ENCODE assay signal across 16 cellular contexts in the genomic region with DNA sequence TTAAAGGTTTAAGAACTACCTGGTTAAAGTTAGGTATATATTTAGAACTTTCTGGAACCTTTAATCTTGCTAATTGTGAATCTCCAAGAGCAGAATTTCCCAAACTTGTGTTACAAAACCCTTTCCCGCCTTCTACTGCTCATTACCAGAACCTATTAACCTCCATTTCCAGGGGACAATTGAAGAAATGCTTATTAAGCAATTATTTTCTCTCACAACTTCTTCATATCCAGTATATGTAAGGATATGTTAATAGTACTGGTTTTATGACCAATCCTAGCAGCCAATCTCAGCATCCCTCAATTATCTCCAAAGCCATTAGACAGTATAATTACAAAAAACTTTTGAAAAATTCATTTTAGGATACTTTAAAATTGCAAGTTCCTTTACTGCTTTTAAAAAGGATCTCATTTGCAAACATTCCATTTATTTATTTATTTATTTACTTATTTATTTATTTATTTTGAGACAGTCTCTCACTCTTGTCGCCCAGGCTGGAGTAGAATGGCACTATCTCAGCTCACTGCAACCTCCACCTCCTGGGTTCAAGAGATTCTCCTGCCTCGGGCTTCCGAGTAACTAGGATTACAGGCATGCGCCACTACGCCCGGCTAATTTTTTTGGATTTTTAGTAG. TPM values are rescaled to one million over a fixed set of nuclear protein-coding genes. Genes with fewer than 3 reads are reported as not detected.
A peak's percentile ranks its signal among the peaks of the same experiment; 100 is the strongest.
DNase-seq lines count a peak whose midpoint lies in the region; ATAC-seq, FAIRE-seq and TF ChIP-seq lines count a peak whose summit lies in the region.
"Had no signal": no experiment of that assay in that cellular context is flagged by ENCODE, and none has a peak within 500 bp of the region (broad histone marks: within the 10 kb centered on the region; RNA-seq: fewer than 3 reads in every experiment).

No MANE protein-coding gene starts in this region.

- H3K27ac ChIP-seq in HepG2 (ENCODE audit: extremely low read length, insufficient read depth, low read length) (no peak overlapping the region), right lobe of liver (no peak overlapping the region), GM12878 (ENCODE audit: control insufficient read depth, insufficient read depth) (no peak overlapping the region; the same call in 1 of the 2 replicates), mesenchymal stem cell (ENCODE audit: low read length, poor library complexity, severe bottlenecking) (peak overlapping the region; percentile 47), vagina (no peak overlapping the region)
- H3K27ac ChIP-seq: dorsolateral prefrontal cortex, psoas muscle had no signal

- peak overlapping the region in 1 of 3 experiments; percentile 15; a peak in 1 of 6 replicates for H3K4me3 ChIP-seq in HepG2 (replicated peaks in 1 of 3; ENCODE audit: insufficient read depth in 1 of 3, low read depth in 2 of 3, low read length in 3 of 3)
- no peak overlapping the region for H3K4me3 ChIP-seq in right lobe of liver
- H3K4me3 ChIP-seq in GM12878 = peak overlapping the region; percentile 54
- H3K4me3 ChIP-seq in mesenchymal stem cell (ENCODE audit: insufficient read depth in 1 of 2, low read depth in 1 of 2, low read length in 2 of 2) = no peak overlapping the region
- H3K4me3 ChIP-seq in vagina = no peak overlapping the region
- H3K4me3 ChIP-seq: dorsolateral prefrontal cortex, psoas muscle had no signal

- no peak overlapping the region for H3K4ac ChIP-seq in mesenchymal stem cell (ENCODE audit: low read depth in 1 of 2, low read length in 2 of 2)

- H3K4me2 ChIP-seq in HepG2 (ENCODE audit: low read depth, low read length) (peak overlapping the region; percentile 87), GM12878 (ENCODE audit: control insufficient read depth, insufficient read depth) (peak overlapping the region; percentile 81), mesenchymal stem cell (ENCODE audit: low read length, poor library complexity, severe bottlenecking) (no peak overlapping the region)

- no peak overlapping the region for H4K91ac ChIP-seq in mesenchymal stem cell (ENCODE audit: low read length)

- H2BK120ac ChIP-seq in mesenchymal stem cell (ENCODE audit: low read depth, low read length) = no peak overlapping the region

- H4K20me1 ChIP-seq in HepG2 (ENCODE audit: insufficient read depth, low read length) (peaks cover 52% of the 10 kb centered on the region), GM12878 (ENCODE audit: control insufficient read depth, insufficient read depth) (no peaks in the 10 kb centered on the region; the same call in 1 of the 2 replicates)

- H3K9ac ChIP-seq in HepG2 (ENCODE audit: insufficient read depth, low read depth, low read length) (no peak overlapping the region), GM12878 (ENCODE audit: control insufficient read depth, insufficient read depth, low read length) (no peak overlapping the region), mesenchymal stem cell (ENCODE audit: low read length) (no peak overlapping the region)

- H3K14ac ChIP-seq in mesenchymal stem cell (ENCODE audit: low read length in 2 of 2) = no peak overlapping the region

- TF ChIP-seq CTCF in HepG2 (CRISPR knock-in tag; IDR thresholded peaks at IDR 0.05) = no peak
- no peak for TF ChIP-seq CTCF in right lobe of liver (IDR thresholded peaks at IDR 0.05)
- TF ChIP-seq CTCF in GM12878 (IDR thresholded peaks at IDR 0.05 in 2 of 3, conservative IDR thresholded peaks at IDR 0.05 in 1 of 3; ENCODE audit: control insufficient read depth in 2 of 3, extremely low read depth in 1 of 3, insufficient read depth in 1 of 3, low read depth in 3 of 3, low read length in 3 of 3) = no peak
- no peak for TF ChIP-seq CTCF in vagina (IDR thresholded peaks at IDR 0.05)

- RAD21 ChIA-PET in GM12878 (lab: Charles Lee; ENCODE audit: unreplicated experiment) = interaction anchor here (1.6 kb wide), 1 partner anchor 54 kb away, joined by 6 read pairs; the partner anchor contains the start of gene NFU1

- no peak for TF ChIP-seq RAD21 in HepG2 (CRISPR knock-in tag; IDR thresholded peaks at IDR 0.05)
- no peak for TF ChIP-seq RAD21 in GM12878 (IDR thresholded peaks at IDR 0.05; ENCODE audit: insufficient read depth, low read depth, low read length)

- no peak overlapping the region for H2AFZ ChIP-seq in HepG2 (ENCODE audit: low read length)
- no peak overlapping the region for H2AFZ ChIP-seq in GM12878 (ENCODE audit: control insufficient read depth, low read depth, low read length)
- no peak overlapping the region for H2AFZ ChIP-seq in mesenchymal stem cell (ENCODE audit: low read depth, low read length)

- H2AK5ac ChIP-seq in mesenchymal stem cell (ENCODE audit: low read length, severe bottlenecking) = no peak overlapping the region

- TF ChIP-seq EP300 in HepG2 (IDR thresholded peaks at IDR 0.05; ENCODE audit: low read depth in 2 of 2, low read length in 2 of 2) = no peak
- no peak for TF ChIP-seq EP300 in HepG2 (CRISPR knock-in tag; IDR thresholded peaks at IDR 0.05; ENCODE audit: borderline replicate concordance)
- TF ChIP-seq EP300 in GM12878 (IDR thresholded peaks at IDR 0.05; ENCODE audit: borderline replicate concordance in 1 of 2, control insufficient read depth in 1 of 2, low read depth in 2 of 2, low read length in 2 of 2) = no peak

- H2BK12ac ChIP-seq in mesenchymal stem cell (ENCODE audit: low read length in 2 of 2) = no peak overlapping the region

- 98% methylated on average over 7 of the region's 7 CpGs for WGBS in HepG2 (ENCODE audit: low lambda C conversion rate)
- 95% methylated on average over 5 of the region's 7 CpGs for WGBS in right lobe of liver (ENCODE audit: insufficient coverage, low coverage, low lambda C conversion rate, missing lambda C conversion rate)
- 98% methylated on average over 7 of the region's 7 CpGs for WGBS in GM12878 (ENCODE audit: insufficient coverage, insufficient replicate concordance, low lambda C conversion rate, missing lambda C conversion rate)
- 96% methylated on average over 5 of the region's 7 CpGs for WGBS in mesenchymal stem cell

- H3K27me3 ChIP-seq in HepG2 (ENCODE audit: control insufficient read depth in 1 of 2, insufficient read depth in 2 of 2, low read length in 2 of 2) = no peaks in the 10 kb centered on the region; a peak in 1 of 5 replicates
- no peaks in the 10 kb centered on the region for H3K27me3 ChIP-seq in right lobe of liver
- H3K27me3 ChIP-seq in GM12878 (replicated peaks in 1 of 2; ENCODE audit: control insufficient read depth in 2 of 2, insufficient read depth in 2 of 2, low read length in 1 of 2) = no peaks in the 10 kb centered on the region
- no peaks in the 10 kb centered on the region for H3K27me3 ChIP-seq in mesenchymal stem cell (ENCODE audit: control insufficient read depth in 1 of 2, insufficient read depth in 1 of 2, low read length in 2 of 2)
- H3K27me3 ChIP-seq in vagina = no peaks in the 10 kb centered on the region
- H3K27me3 ChIP-seq: ascending aorta, dorsolateral prefrontal cortex had no signal

- DNase-seq in HepG2 (ENCODE audit: low spot score) (no peak), right lobe of liver (no peak), GM12878 (ENCODE audit: low read depth, low spot score) (no peak), mesenchymal stem cell (no peak), vagina (ENCODE audit: extremely low spot score in 2 of 2) (no peak), A172 (ENCODE audit: low spot score) (no peak), NCI-H510A treated with DMSO at 0.1 percent for 48 hours (lab: John Stamatoyannopoulos, UW) (no peak), NK-92 (lab: John Stamatoyannopoulos, UW; ENCODE audit: unreplicated experiment) (no peak)
- DNase-seq: dorsolateral prefrontal cortex, NCI-H146, NCI-H524 treated with DMSO at 0.1 percent for 48 hours, psoas muscle, trophoblast cell had no signal

- no peaks in the 10 kb centered on the region for H3K9me3 ChIP-seq in HepG2 (ENCODE audit: low read length)
- no peaks in the 10 kb centered on the region for H3K9me3 ChIP-seq in right lobe of liver
- H3K9me3 ChIP-seq in GM12878 (replicated peaks; ENCODE audit: control insufficient read depth, insufficient read depth, low read length) = no peaks in the 10 kb centered on the region
- no peaks in the 10 kb centered on the region for H3K9me3 ChIP-seq in mesenchymal stem cell (ENCODE audit: control insufficient read depth, low read length)
- no peaks in the 10 kb centered on the region for H3K9me3 ChIP-seq in vagina
- H3K9me3 ChIP-seq: ascending aorta, psoas muscle had no signal

- H2BK15ac ChIP-seq in mesenchymal stem cell (ENCODE audit: low read depth, poor library complexity, severe bottlenecking) = no peak overlapping the region

- ATAC-seq in HepG2 (no peak), right lobe of liver (no peak), GM12878 (no peak)
- ATAC-seq: psoas muscle, WTC11 had no signal

- intact Hi-C loops in HepG2 (cut with micrococcal nuclease; ENCODE audit: unreplicated experiment) = loop anchor here (10.0 kb wide), 1 partner anchor 208 kb away; no protein-coding TSS in a partner anchor
- intact Hi-C loops in right lobe of liver (cut with DNase I) = no loop called here
- intact Hi-C loops in GM12878 (cut with micrococcal nuclease; ENCODE audit: unreplicated experiment) = loop anchor here (10.0 kb wide), 1 partner anchor 262 kb away; the partner anchor contains the start of gene AAK1
- intact Hi-C loops in vagina (cut with DNase I) = no loop called here

- TF ChIP-seq POLR2A in HepG2 (IDR thresholded peaks at IDR 0.05; ENCODE audit: insufficient read depth in 1 of 2, low read depth in 2 of 2, low read length in 2 of 2) (no peak), right lobe of liver (IDR thresholded peaks at IDR 0.05) (no peak), GM12878 (IDR thresholded peaks at IDR 0.05; ENCODE audit: low read depth, low read length) (no peak), vagina (IDR thresholded peaks at IDR 0.05) (no peak)

- POLR2A ChIA-PET in HepG2 (lab: Yijun Ruan, JAX) = interaction anchor here (0.9 kb wide), 1 partner anchor 54 kb away, joined by 4 read pairs; the partner anchor contains the start of gene NFU1
- POLR2A ChIA-PET in GM12878 (lab: Charles Lee) = interaction anchor here (0.5 to 1.0 kb wide), 2 partner anchors 17 to 118 kb away, joined by 3 to 4 read pairs; no protein-coding TSS in a partner anchor

- H2BK5ac ChIP-seq in mesenchymal stem cell (ENCODE audit: low read depth, low read length, poor library complexity, severe bottlenecking) = no peak overlapping the region

- SMC1A ChIA-PET in GM12878 (lab: Charles Lee; ENCODE audit: uncharacterized antibody, unreplicated experiment) = interaction anchor here (1.2 kb wide), 1 partner anchor 134 kb away, joined by 3 read pairs; no protein-coding TSS in a partner anchor

- H3K79me2 ChIP-seq in HepG2 (ENCODE audit: insufficient read depth, low read length) (peaks cover 88% of the 10 kb centered on the region), GM12878 (ENCODE audit: control insufficient read depth, insufficient read depth, low read length) (peaks cover 94% of the 10 kb centered on the region)

- no peak overlapping the region for H4K8ac ChIP-seq in mesenchymal stem cell (ENCODE audit: low read length)

- peaks cover 53% of the 10 kb centered on the region for H3K4me1 ChIP-seq in HepG2 (ENCODE audit: insufficient read depth, low read length)
- H3K4me1 ChIP-seq in right lobe of liver = peaks cover 0 to 15% (median 5%) of the 10 kb centered on the region in 4 donors
- peaks cover 7% of the 10 kb centered on the region; the same call in 1 of the 2 replicates for H3K4me1 ChIP-seq in GM12878 (ENCODE audit: control insufficient read depth, insufficient read depth, low read length)
- peaks cover 20% of the 10 kb centered on the region for H3K4me1 ChIP-seq in mesenchymal stem cell (ENCODE audit: control insufficient read depth, insufficient read depth, low read depth, low read length)
- peaks cover 64% of the 10 kb centered on the region for H3K4me1 ChIP-seq in vagina

- FAIRE-seq in HepG2 (lab: Jason Lieb, UNC) (no peak), GM12878 (lab: Jason Lieb, UNC) (no peak)
- FAIRE-seq: endothelial cell of umbilical vein had no signal

- CTCF ChIA-PET in HepG2 (lab: Yijun Ruan, JAX; ENCODE audit: low intra/inter-chr PET ratio, low total read pairs) = no interaction called here
- CTCF ChIA-PET in GM12878 (lab: Yijun Ruan, JAX) = interaction anchor here (1.6 to 3.7 kb wide), 3 partner anchors 8 to 182 kb away, joined by 5 to 30 read pairs (median 17); partner anchors contain the start of gene NFU1

- no peak overlapping the region for H3K18ac ChIP-seq in mesenchymal stem cell (ENCODE audit: low read depth in 1 of 2, low read length in 2 of 2)

- H3K36me3 ChIP-seq in HepG2 (replicated peaks in 1 of 2; ENCODE audit: control insufficient read depth in 1 of 2, insufficient read depth in 2 of 2, low read length in 2 of 2) = peaks cover 6 to 22% of the 10 kb centered on the region in 2 experiments
- no peaks in the 10 kb centered on the region for H3K36me3 ChIP-seq in right lobe of liver
- peaks cover 0 to 6% of the 10 kb centered on the region in 2 experiments; a peak in 1 of 4 replicates for H3K36me3 ChIP-seq in GM12878 (ENCODE audit: control insufficient read depth in 2 of 2, insufficient read depth in 2 of 2, low read length in 1 of 2)
- H3K36me3 ChIP-seq in mesenchymal stem cell (ENCODE audit: control insufficient read depth in 1 of 2, insufficient read depth in 2 of 2, low read depth in 1 of 2, low read length in 2 of 2) = peaks cover 5 to 6% of the 10 kb centered on the region in 2 experiments
- H3K36me3 ChIP-seq in vagina = no peaks in the 10 kb centered on the region
- H3K36me3 ChIP-seq: ascending aorta had no signal

- BruUV-seq in HepG2 (replicated peaks; lab: Mats Ljungman, UMichigan) (no TSS peak), GM12878 (replicated peaks; lab: Mats Ljungman, UMichigan) (no TSS peak)

- H3K23ac ChIP-seq in mesenchymal stem cell (ENCODE audit: low read length in 2 of 2) = no peak overlapping the region

- no peaks in the 10 kb centered on the region for H3K79me1 ChIP-seq in mesenchymal stem cell (replicated peaks; ENCODE audit: low read length, poor library complexity, severe bottlenecking)

- in situ Hi-C loops in HepG2 (cut with HindIII; ENCODE audit: extremely low pct_ligation_motif_present, low pct_unique_long_range_greater_than_20kb) (no loop called here), GM12878 (cut with MboI) (no loop called here)

RNA-seq across cellular contexts. Expression of gene GFPT1, which starts 3.7 kb away (rescaled TPM):
- total RNA-seq in HepG2 (2016; rRNA removed; fragmentation: Illumina TruSeq; extraction: Trizol) = 84.9 and 129 TPM in 2 replicates
- 43.7 and 46.8 TPM in 2 replicates for total RNA-seq in HepG2 (2016; cell fraction: cytosol; rRNA removed; fragmentation: Illumina TruSeq; extraction: Trizol; ENCODE audit: low read depth)
- 85.1 and 124 TPM in 2 replicates for total RNA-seq in HepG2 (2016; cell fraction: insoluble cytoplasmic fraction; rRNA removed; fragmentation: Illumina TruSeq; extraction: Trizol)
- 30.0 and 36.5 TPM in 2 replicates for total RNA-seq in HepG2 (2016; cell fraction: membrane; rRNA removed; fragmentation: Illumina TruSeq; extraction: Trizol)
- 48.9 and 54.4 TPM in 2 replicates for total RNA-seq in HepG2 (2016; cell fraction: nucleus; rRNA removed; fragmentation: Illumina TruSeq; extraction: Trizol)
- 19.7 and 24.0 TPM in 2 replicates for polyA plus RNA-seq in HepG2 (2011; rRNA removed)
- polyA plus RNA-seq in HepG2 (2011; cell fraction: cytosol; rRNA removed) = 13.6 and 21.7 TPM in 2 replicates
- polyA plus RNA-seq in HepG2 (2011; cell fraction: nucleus; rRNA removed) = 9.3 and 13.1 TPM in 2 replicates
- 40.9 and 53.4 TPM in 2 replicates for polyA plus RNA-seq in HepG2 (2012)
- 1.7 and 2.0 TPM in 2 replicates for polyA plus RNA-seq in HepG2 (2016; cell fraction: cytosol; fragmentation: Illumina TruSeq; extraction: Trizol; ENCODE audit: low read depth)
- polyA plus RNA-seq in HepG2 (2016; cell fraction: insoluble cytoplasmic fraction; fragmentation: Illumina TruSeq; extraction: Trizol; ENCODE audit: low read depth) = 60.5 and 62.2 TPM in 2 replicates
- 5.2 and 6.2 TPM in 2 replicates for polyA plus RNA-seq in HepG2 (2016; cell fraction: membrane; fragmentation: Illumina TruSeq; extraction: Trizol; ENCODE audit: low read depth)
- 40.7 and 46.5 TPM in 2 replicates for polyA plus RNA-seq in HepG2 (2016; cell fraction: nucleus; fragmentation: Illumina TruSeq; extraction: Trizol; ENCODE audit: insufficient read depth, low read depth)
- 9.1 and 29.8 TPM in 2 replicates for polyA minus RNA-seq in HepG2 (2011; rRNA and poly(A)+ RNA removed; ENCODE audit: low replicate concordance)
- 58.1 and 58.4 TPM in 2 replicates for polyA minus RNA-seq in HepG2 (2011; cell fraction: cytosol; rRNA and poly(A)+ RNA removed)
- 47.1 and 54.0 TPM in 2 replicates for polyA minus RNA-seq in HepG2 (2011; cell fraction: nucleus; rRNA and poly(A)+ RNA removed)
- total RNA-seq in right lobe of liver = 10 to 100 TPM; 20.7 to 46.1 (median 30.5) TPM
- total RNA-seq in GM12878 (2013; cell fraction: nucleolus; rRNA removed) = 29.2 and 30.2 TPM in 2 replicates
- 23.8 and 28.2 TPM in 2 replicates for total RNA-seq in GM12878 (2014; rRNA removed)
- 28.4 and 29.7 TPM in 2 replicates for total RNA-seq in GM12878 (2014; rRNA removed; fragmentation: Illumina TruSeq; extraction: Trizol)
- 46.8 and 53.9 TPM in 2 replicates for total RNA-seq in GM12878 (2021)
- 14.1 TPM for polyA plus RNA-seq in GM12878 (2011; ENCODE audit: low read depth)
- 20.5 and 34.1 TPM in 2 replicates for polyA plus RNA-seq in GM12878 (2011; rRNA removed)
- 10.2 and 15.1 TPM in 2 replicates for polyA plus RNA-seq in GM12878 (2011; cell fraction: cytosol; rRNA removed)
- polyA plus RNA-seq in GM12878 (2011; cell fraction: nucleus; rRNA removed) = 8.4 and 11.9 TPM in 2 replicates
- polyA plus RNA-seq in GM12878 (2012) = 19.4 and 24.3 TPM in 2 replicates
- polyA plus RNA-seq in GM12878 (2014; fragmentation: Illumina TruSeq; extraction: Trizol) = 25.1 and 32.6 TPM in 2 replicates
- polyA plus RNA-seq in GM12878 (2014; fragmentation: Nextera tagmentation; extraction: Ambion mirVana) = 10 to 100 TPM; 10.1 to 13.0 TPM
- 14.6 and 17.4 TPM in 2 replicates for polyA plus RNA-seq in GM12878 (2014; rRNA removed)
- 10 to 100 TPM; 81.9 to 95.2 TPM for polyA plus RNA-seq in GM12878 (2016; fragmentation: Nextera tagmentation; extraction: Ambion mirVana)
- 22.9 and 30.2 TPM in 2 replicates for polyA minus RNA-seq in GM12878 (2011; rRNA and poly(A)+ RNA removed)
- 15.3 and 19.4 TPM in 2 replicates for polyA minus RNA-seq in GM12878 (2011; cell fraction: cytosol; rRNA and poly(A)+ RNA removed)
- polyA minus RNA-seq in GM12878 (2011; cell fraction: nucleus; rRNA and poly(A)+ RNA removed) = 6.9 and 10.6 TPM in 2 replicates
- polyA plus RNA-seq in mesenchymal stem cell (2013, experiment 1 of 2) = 49.1 TPM
- 47.3 TPM for polyA plus RNA-seq in mesenchymal stem cell (2013, experiment 2 of 2)
- total RNA-seq in vagina = 17.9 TPM
- 31.9 and 39.5 TPM in 2 replicates for total RNA-seq in A172 (2014; rRNA removed; shearing (Covaris generic))

RNA-seq across cellular contexts. Expression of gene NFU1, which starts 53.9 kb away (rescaled TPM):
- total RNA-seq in HepG2 (2016; rRNA removed; fragmentation: Illumina TruSeq; extraction: Trizol) = 84.0 and 99.6 TPM in 2 replicates
- 88.3 and 93.2 TPM in 2 replicates for total RNA-seq in HepG2 (2016; cell fraction: cytosol; rRNA removed; fragmentation: Illumina TruSeq; extraction: Trizol; ENCODE audit: low read depth)
- total RNA-seq in HepG2 (2016; cell fraction: insoluble cytoplasmic fraction; rRNA removed; fragmentation: Illumina TruSeq; extraction: Trizol) = 83.8 and 107 TPM in 2 replicates
- total RNA-seq in HepG2 (2016; cell fraction: membrane; rRNA removed; fragmentation: Illumina TruSeq; extraction: Trizol) = 83.6 and 88.7 TPM in 2 replicates
- 35.6 and 35.8 TPM in 2 replicates for total RNA-seq in HepG2 (2016; cell fraction: nucleus; rRNA removed; fragmentation: Illumina TruSeq; extraction: Trizol)
- 28.1 and 39.1 TPM in 2 replicates for polyA plus RNA-seq in HepG2 (2011; rRNA removed)
- 23.1 and 28.7 TPM in 2 replicates for polyA plus RNA-seq in HepG2 (2011; cell fraction: cytosol; rRNA removed)
- polyA plus RNA-seq in HepG2 (2011; cell fraction: nucleus; rRNA removed) = 6.6 and 7.8 TPM in 2 replicates
- polyA plus RNA-seq in HepG2 (2012) = 58.4 and 80.4 TPM in 2 replicates
- polyA plus RNA-seq in HepG2 (2016; cell fraction: cytosol; fragmentation: Illumina TruSeq; extraction: Trizol; ENCODE audit: low read depth) = 79.1 and 96.4 TPM in 2 replicates
- polyA plus RNA-seq in HepG2 (2016; cell fraction: insoluble cytoplasmic fraction; fragmentation: Illumina TruSeq; extraction: Trizol; ENCODE audit: low read depth) = 89.4 and 94.3 TPM in 2 replicates
- 57.3 and 66.6 TPM in 2 replicates for polyA plus RNA-seq in HepG2 (2016; cell fraction: membrane; fragmentation: Illumina TruSeq; extraction: Trizol; ENCODE audit: low read depth)
- 42.0 and 48.4 TPM in 2 replicates for polyA plus RNA-seq in HepG2 (2016; cell fraction: nucleus; fragmentation: Illumina TruSeq; extraction: Trizol; ENCODE audit: insufficient read depth, low read depth)
- polyA minus RNA-seq in HepG2 (2011; rRNA and poly(A)+ RNA removed; ENCODE audit: low replicate concordance) = 3.3 and 4.8 TPM in 2 replicates
- polyA minus RNA-seq in HepG2 (2011; cell fraction: cytosol; rRNA and poly(A)+ RNA removed) = 12.6 and 17.8 TPM in 2 replicates
- polyA minus RNA-seq in HepG2 (2011; cell fraction: nucleus; rRNA and poly(A)+ RNA removed) = 11.5 and 12.2 TPM in 2 replicates
- 10 to 100 TPM; 12.7 to 26.1 (median 23.5) TPM for total RNA-seq in right lobe of liver
- total RNA-seq in GM12878 (2013; cell fraction: nucleolus; rRNA removed) = 8.7 and 12.0 TPM in 2 replicates
- 27.3 and 35.4 TPM in 2 replicates for total RNA-seq in GM12878 (2014; rRNA removed)
- 45.0 and 45.6 TPM in 2 replicates for total RNA-seq in GM12878 (2014; rRNA removed; fragmentation: Illumina TruSeq; extraction: Trizol)
- 32.7 and 36.5 TPM in 2 replicates for total RNA-seq in GM12878 (2021)
- 21.9 TPM for polyA plus RNA-seq in GM12878 (2011; ENCODE audit: low read depth)
- polyA plus RNA-seq in GM12878 (2011; rRNA removed) = 41.5 and 75.1 TPM in 2 replicates
- 14.5 and 15.2 TPM in 2 replicates for polyA plus RNA-seq in GM12878 (2011; cell fraction: cytosol; rRNA removed)
- 12.0 and 13.0 TPM in 2 replicates for polyA plus RNA-seq in GM12878 (2011; cell fraction: nucleus; rRNA removed)
- polyA plus RNA-seq in GM12878 (2012) = 34.0 and 34.9 TPM in 2 replicates
- 37.2 and 45.5 TPM in 2 replicates for polyA plus RNA-seq in GM12878 (2014; fragmentation: Illumina TruSeq; extraction: Trizol)
- 10 to 100 TPM; 38.5 to 61.2 TPM for polyA plus RNA-seq in GM12878 (2014; fragmentation: Nextera tagmentation; extraction: Ambion mirVana)
- polyA plus RNA-seq in GM12878 (2014; rRNA removed) = 33.7 and 41.6 TPM in 2 replicates
- 10 to 100 TPM; 84.0 to 86.0 TPM for polyA plus RNA-seq in GM12878 (2016; fragmentation: Nextera tagmentation; extraction: Ambion mirVana)
- 8.4 and 11.3 TPM in 2 replicates for polyA minus RNA-seq in GM12878 (2011; rRNA and poly(A)+ RNA removed)
- polyA minus RNA-seq in GM12878 (2011; cell fraction: cytosol; rRNA and poly(A)+ RNA removed) = 3.1 and 6.0 TPM in 2 replicates
- 3.4 and 4.3 TPM in 2 replicates for polyA minus RNA-seq in GM12878 (2011; cell fraction: nucleus; rRNA and poly(A)+ RNA removed)
- 107 TPM for polyA plus RNA-seq in mesenchymal stem cell (2013, experiment 1 of 2)
- polyA plus RNA-seq in mesenchymal stem cell (2013, experiment 2 of 2) = 109 TPM
- 64.8 TPM for total RNA-seq in vagina
- 92.9 and 185 TPM in 2 replicates for total RNA-seq in A172 (2014; rRNA removed; shearing (Covaris generic))

Comparison
In these comparisons a context has a peak if more than half of its experiments do, and no peak if none do; other contexts are left out.
1. intact Hi-C loops: an anchor here in HepG2 (10.0 kb wide) and GM12878 (10.0 kb wide); none called in right lobe of liver and vagina.